ENCODE assay signal across 16 cellular contexts in genomic region chr11:9774591-9775392, GRCh38.
DNase-seq lines count a peak whose midpoint lies in the region; ATAC-seq, FAIRE-seq and TF ChIP-seq lines count a peak whose summit lies in the region.
"Had no signal": no experiment of that assay in that cellular context is flagged by ENCODE, and none has a peak within 500 bp of the region (broad histone marks: within the 10 kb centered on the region; RNA-seq: fewer than 3 reads in every experiment).

No MANE protein-coding gene starts in this region.

- H2AFZ ChIP-seq in IMR-90 (replicated peaks; ENCODE audit: low read length, poor library complexity), result peak overlapping the region; percentile 52

- H2BK120ac ChIP-seq in IMR-90 (ENCODE audit: low read depth, low read length), result peak overlapping the region; percentile 99

- H3K27ac Mint-ChIP-seq in effector memory CD8-positive, alpha-beta T cell, result no peak overlapping the region
- no peak overlapping the region for H3K27ac Mint-ChIP-seq in activated naive CD8-positive, alpha-beta T cell treated with anti-CD3 and anti-CD28 coated beads, Interleukin-2, amount 50 U/mL, for 24 hours
- H3K27ac Mint-ChIP-seq: B cell, nephron progenitor cell had no signal

- in situ Hi-C loops in IMR-90 (cut with MboI; ENCODE audit: low sequenced_read_pairs), result loop anchor here (25.0 kb wide), 1 partner anchor 188 kb away; no protein-coding TSS in a partner anchor

- no peaks in the 10 kb centered on the region for H4K20me1 ChIP-seq in IMR-90 (ENCODE audit: insufficient read depth, low read length)

- H3K4ac ChIP-seq in IMR-90 (ENCODE audit: low read depth, low read length), result peak overlapping the region; percentile 99

- peak overlapping the region; percentile 35; the same call in 1 of the 2 replicates for H3K4me2 ChIP-seq in IMR-90 (ENCODE audit: low read depth, low read length)

- H4K5ac ChIP-seq in IMR-90 (ENCODE audit: low read depth, low read length), result peak overlapping the region; percentile 88

- CTCF ChIA-PET in IMR-90 (lab: Yijun Ruan, JAX), result no interaction called here

- H3K56ac ChIP-seq in IMR-90 (ENCODE audit: extremely low read depth, insufficient read depth, low read length), result peak overlapping the region; percentile 94

- POLR2A ChIA-PET in IMR-90 (lab: Charles Lee; ENCODE audit: unreplicated experiment), result interaction anchor here (0.6 to 1.5 kb wide), 4 partner anchors 9 to 532 kb away, joined by 3 to 9 read pairs (median 6); no protein-coding TSS in a partner anchor

- H3K18ac ChIP-seq in IMR-90 (ENCODE audit: low read depth, low read length), result peak overlapping the region; percentile 96

- no peaks in the 10 kb centered on the region for H3K27me3 Mint-ChIP-seq in effector memory CD8-positive, alpha-beta T cell
- H3K27me3 Mint-ChIP-seq in activated naive CD8-positive, alpha-beta T cell treated with anti-CD3 and anti-CD28 coated beads, Interleukin-2, amount 50 U/mL, for 24 hours, result no peaks in the 10 kb centered on the region
- H3K27me3 Mint-ChIP-seq: B cell had no signal

- dilution Hi-C loops in IMR-90 (cut with HindIII; ENCODE audit: low sequenced_read_pairs, unreplicated experiment), result no loop called here

- peak; percentile 65 for FAIRE-seq in A204.1 (lab: Jason Lieb, UNC)

- peak overlapping the region; percentile 97 for H3K14ac ChIP-seq in IMR-90 (replicated peaks; ENCODE audit: low read depth, low read length)

- peaks cover 9 to 44% of the 10 kb centered on the region in 2 experiments for H3K79me1 ChIP-seq in IMR-90 (ENCODE audit: low read depth in 1 of 2, low read length in 2 of 2)

- H3K9me3 ChIP-seq in IMR-90 (ENCODE audit: control insufficient read depth, insufficient read depth, low read length) (no peaks in the 10 kb centered on the region), colonic mucosa (no peaks in the 10 kb centered on the region)
- H3K9me3 ChIP-seq: upper lobe of left lung had no signal

- H2BK5ac ChIP-seq in IMR-90 (ENCODE audit: low read depth, low read length, poor library complexity, severe bottlenecking), result peak overlapping the region; percentile 96

- 29% methylated on average over 1 of the region's 6 CpGs; no CpG with 5 or more reads in 1 of the 2 experiments for WGBS in IMR-90 (ENCODE audit: extremely low coverage in 2 of 2, insufficient read length in 1 of 2), 2 experiments

- H3K36me3 Mint-ChIP-seq in effector memory CD8-positive, alpha-beta T cell (ENCODE audit: insufficient read depth), result no peaks in the 10 kb centered on the region
- H3K36me3 Mint-ChIP-seq in activated naive CD8-positive, alpha-beta T cell treated with anti-CD3 and anti-CD28 coated beads, Interleukin-2, amount 50 U/mL, for 24 hours (ENCODE audit: low read depth), result peaks cover 3% of the 10 kb centered on the region

- peaks cover 9% of the 10 kb centered on the region for H3K36me3 ChIP-seq in IMR-90 (ENCODE audit: control insufficient read depth, insufficient read depth, low read length)
- H3K36me3 ChIP-seq in colonic mucosa, result no peaks in the 10 kb centered on the region

- H3K23ac ChIP-seq in IMR-90 (ENCODE audit: low read depth, low read length), result peak overlapping the region; percentile 93

- TF ChIP-seq POLR2A in IMR-90 (IDR thresholded peaks at IDR 0.05; ENCODE audit: low read depth, low read length), result no peak

- peak overlapping the region; percentile 73 to 91 for H4K8ac ChIP-seq in IMR-90 (ENCODE audit: low read depth in 2 of 2, low read length in 2 of 2)

- H3K4me3 Mint-ChIP-seq in effector memory CD8-positive, alpha-beta T cell, result no peak overlapping the region
- no peak overlapping the region for H3K4me3 Mint-ChIP-seq in activated naive CD8-positive, alpha-beta T cell treated with anti-CD3 and anti-CD28 coated beads, Interleukin-2, amount 50 U/mL, for 24 hours
- H3K4me3 Mint-ChIP-seq: B cell, nephron progenitor cell had no signal

- BruUV-seq in IMR-90 (replicated peaks; lab: Mats Ljungman, UMichigan), result no TSS peak

- H3K9me3 Mint-ChIP-seq in effector memory CD8-positive, alpha-beta T cell, result no peaks in the 10 kb centered on the region
- no peaks in the 10 kb centered on the region for H3K9me3 Mint-ChIP-seq in activated naive CD8-positive, alpha-beta T cell treated with anti-CD3 and anti-CD28 coated beads, Interleukin-2, amount 50 U/mL, for 24 hours
- H3K9me3 Mint-ChIP-seq: nephron progenitor cell had no signal

- H3K4me1 Mint-ChIP-seq in effector memory CD8-positive, alpha-beta T cell (ENCODE audit: low read depth in 2 of 2), result no peaks in the 10 kb centered on the region
- H3K4me1 Mint-ChIP-seq in activated naive CD8-positive, alpha-beta T cell treated with anti-CD3 and anti-CD28 coated beads, Interleukin-2, amount 50 U/mL, for 24 hours, result no peaks in the 10 kb centered on the region
- H3K4me1 Mint-ChIP-seq: B cell had no signal

- H3K27ac ChIP-seq in IMR-90 (ENCODE audit: insufficient read depth, low read length), result peak overlapping the region; percentile 90
- H3K27ac ChIP-seq in colonic mucosa, result peak overlapping the region; percentile 18
- H3K27ac ChIP-seq: upper lobe of left lung had no signal

- peak overlapping the region; percentile 63 for H2AK9ac ChIP-seq in IMR-90 (replicated peaks; ENCODE audit: low read depth, low read length, poor library complexity)

- no peak for TF ChIP-seq RAD21 in IMR-90 (IDR thresholded peaks at IDR 0.05; ENCODE audit: low read length)

- H2AK5ac ChIP-seq in IMR-90 (ENCODE audit: low read depth, low read length), result peak overlapping the region; percentile 98

- H3K27me3 ChIP-seq in IMR-90 (ENCODE audit: control insufficient read depth, insufficient read depth, low read length), result no peaks in the 10 kb centered on the region
- no peaks in the 10 kb centered on the region for H3K27me3 ChIP-seq in colonic mucosa
- H3K27me3 ChIP-seq: upper lobe of left lung had no signal

- intact Hi-C loops in IMR-90 (cut with micrococcal nuclease) (no loop called here), colonic mucosa (cut with DNase I) (no loop called here)

- peak overlapping the region; percentile 98 for H4K91ac ChIP-seq in IMR-90 (ENCODE audit: insufficient read depth, low read depth, low read length)

- H3K4me3 ChIP-seq in IMR-90 (ENCODE audit: insufficient read depth, low read depth, low read length) (no peak overlapping the region), colonic mucosa (no peak overlapping the region)

- H3K4me1 ChIP-seq in IMR-90 (ENCODE audit: control insufficient read depth, insufficient read depth, low read length) (peaks cover 25% of the 10 kb centered on the region), colonic mucosa (peaks cover 5% of the 10 kb centered on the region)

- H3K9ac ChIP-seq in IMR-90 (ENCODE audit: low read depth, low read length) (peak overlapping the region; percentile 58), colonic mucosa (ENCODE audit: low read depth in 2 of 2, low read length in 2 of 2) (no peak overlapping the region)

- peak overlapping the region; percentile 99 for H2BK15ac ChIP-seq in IMR-90 (ENCODE audit: low read depth, low read length)

- peak overlapping the region; percentile 99 for H2BK20ac ChIP-seq in IMR-90 (ENCODE audit: low read depth, low read length)

- peaks cover 21% of the 10 kb centered on the region for H3K9me1 ChIP-seq in IMR-90 (ENCODE audit: insufficient read depth, low read length)

- DNase-seq in IMR-90 (peak; percentile 94), colonic mucosa (no peak), left lobe of liver (ENCODE audit: low spot score) (peak; percentile 12), superior temporal gyrus (ENCODE audit: extremely low spot score) (no peak), GM20000 (ENCODE audit: low spot score) (no peak)
- no peak for DNase-seq in effector memory CD8-positive, alpha-beta T cell
- DNase-seq in activated naive CD8-positive, alpha-beta T cell treated with anti-CD3 and anti-CD28 coated beads, Interleukin-2, amount 50 U/mL, for 24 hours, result no peak
- DNase-seq: activated CD8-positive, alpha-beta memory T cell treated with anti-CD3 and anti-CD28 coated beads for 24 hours; aorta; KBM-7; NCI-H446 treated with DMSO at 0.1 percent for 48 hours; nephron progenitor cell; stimulated activated CD4-positive, alpha-beta T cell treated with anti-CD3 and anti-CD28 coated beads, Interleukin-4, amount 100 ng/mL, for 1 hour; upper lobe of left lung had no signal

- peak; percentile 92 for ATAC-seq in IMR-90 (ENCODE audit: low read depth)
- no peak for ATAC-seq in left lobe of liver
- ATAC-seq in effector memory CD8-positive, alpha-beta T cell (replicated peaks), result no peak
- ATAC-seq in activated naive CD8-positive, alpha-beta T cell treated with anti-CD3 and anti-CD28 coated beads, Interleukin-2, amount 50 U/mL, for 24 hours, result no peak

- TF ChIP-seq CTCF in IMR-90 (conservative IDR thresholded peaks at IDR 0.05; ENCODE audit: low read depth, low read length), result no peak
- no peak for TF ChIP-seq CTCF in colonic mucosa (IDR thresholded peaks at IDR 0.05)
- TF ChIP-seq CTCF in GM20000 (IDR thresholded peaks at IDR 0.05; ENCODE audit: extremely low read depth, missing control alignments), result no peak

TF ChIP-seq in IMR-90, 13 proteins besides CTCF, POLR2A, EP300 and RAD21:
- no peak for TF ChIP-seq MXI1 (IDR thresholded peaks at IDR 0.05; ENCODE audit: borderline replicate concordance, low read depth, low read length)
- TF ChIP-seq RCOR1 (IDR thresholded peaks at IDR 0.05; ENCODE audit: insufficient replicate concordance, low read length), result peak; percentile 36
- TF ChIP-seq SMC3 (IDR thresholded peaks at IDR 0.05; ENCODE audit: low read depth, low read length), result no peak
- peak; percentile 24; the same call in 1 of the 2 replicates for TF ChIP-seq FOS (IDR thresholded peaks at IDR 0.05; ENCODE audit: low read depth, low read length)

Comparison
In these comparisons a context has a peak if more than half of its experiments do, and no peak if none do; other contexts are left out.
1. DNase-seq: peak in IMR-90 (single experiment) and left lobe of liver (single experiment); none in colonic mucosa (single experiment), superior temporal gyrus (single experiment), effector memory CD8-positive, alpha-beta T cell (0 of 3), GM20000 (single experiment) and activated naive CD8-positive, alpha-beta T cell treated with anti-CD3 and anti-CD28 coated beads, Interleukin-2, amount 50 U/mL, for 24 hours (single experiment).